In genomic region chr1:33295450-33296081, GRCh38 we compare ENCODE assay signal across 1 cellular context.
A peak's percentile ranks its signal among the peaks of the same experiment; 100 is the strongest.
TF ChIP-seq lines count a peak whose summit lies in the region.

No MANE protein-coding gene starts in this region.

TF ChIP-seq in GM12878, 131 proteins besides CTCF, POLR2A, EP300 and RAD21 (continued from another document):
- TF ChIP-seq YY1 (IDR thresholded peaks at IDR 0.05; ENCODE audit: low read depth, low read length): peak; percentile 80
- TF ChIP-seq IRF4 (IDR thresholded peaks at IDR 0.05; ENCODE audit: low read depth, low read length): 0 out of 2 replicates have a peak, but pooled peaks have one; percentile 45
